ENCODE assay signal across 8 cellular contexts in genomic region chr3:193665370-193665989, GRCh38.
A peak's percentile ranks its signal among the peaks of the same experiment; 100 is the strongest.
DNase-seq lines count a peak whose midpoint lies in the region; ATAC-seq and TF ChIP-seq lines count a peak whose summit lies in the region.

No MANE protein-coding gene starts in this region.

- no peak overlapping the region for H3K4me3 ChIP-seq in aorta (ENCODE audit: low read length in 2 of 2)

- 84 to 88% methylated on average over 1 of the region's 1 CpG for WGBS in aorta, 2 donors

- TF ChIP-seq CTCF in activated B cell treated with CpG ODN at 0.5 μM for 24 hours (IDR thresholded peaks at IDR 0.05), result peak; percentile 95

- intact Hi-C loops in activated B cell treated with CpG ODN at 0.5 μM for 24 hours (cut with micrococcal nuclease), result loop anchor here (1.0 to 10.0 kb wide), 6 partner anchors 111 to 739 kb away; no protein-coding TSS in a partner anchor
- intact Hi-C loops in aorta (cut with DNase I), result loop anchor here in 1 of 2 donors (5.0 to 10.0 kb wide), 2 partner anchors 37 to 649 kb away; no protein-coding TSS in a partner anchor

- H3K9me3 Mint-ChIP-seq in activated B cell treated with CpG ODN at 0.5 μM for 24 hours, result no peaks in the 10 kb centered on the region

- peaks cover 6% of the 10 kb centered on the region for H3K4me1 Mint-ChIP-seq in activated B cell treated with CpG ODN at 0.5 μM for 24 hours

- CTCF ChIA-PET in activated B cell treated with CpG ODN at 0.5 μM for 24 hours (lab: Charles Lee), result interaction anchor here (0.7 to 6.4 kb wide), 25 partner anchors 9 to 681 kb away, joined by 3 to 132 read pairs (median 4); partner anchors contain the start of gene HES1

- ATAC-seq in activated B cell treated with CpG ODN at 0.5 μM for 24 hours (ENCODE audit: low read depth), result no peak
- ATAC-seq in aorta (ENCODE audit: low FRiP score), result no peak

- peaks cover 0 to 4% of the 10 kb centered on the region in 2 donors for H3K36me3 ChIP-seq in aorta (ENCODE audit: control insufficient read depth in 1 of 2, insufficient read depth in 2 of 2, low read length in 1 of 2)

- H3K4me3 Mint-ChIP-seq in activated B cell treated with CpG ODN at 0.5 μM for 24 hours, result no peak overlapping the region

- H3K27me3 Mint-ChIP-seq in activated B cell treated with CpG ODN at 0.5 μM for 24 hours, result no peaks in the 10 kb centered on the region

- no peak overlapping the region for H3K27ac ChIP-seq in aorta (ENCODE audit: low read depth in 1 of 2, low read length in 2 of 2)

- H3K9me3 ChIP-seq in aorta (ENCODE audit: control insufficient read depth, low read length), result no peaks in the 10 kb centered on the region

- H3K27ac Mint-ChIP-seq in activated B cell treated with CpG ODN at 0.5 μM for 24 hours, result no peak overlapping the region

- POLR2A ChIA-PET in activated B cell treated with CpG ODN at 0.5 μM for 24 hours (lab: Charles Lee), result interaction anchor here (1.0 kb wide), 1 partner anchor 650 kb away, joined by 3 read pairs; no protein-coding TSS in a partner anchor

- H3K27me3 ChIP-seq in aorta (ENCODE audit: control insufficient read depth in 1 of 2, insufficient read depth in 2 of 2, low read length in 1 of 2), result no peaks in the 10 kb centered on the region

- H3K36me3 Mint-ChIP-seq in activated B cell treated with CpG ODN at 0.5 μM for 24 hours (ENCODE audit: low read depth), result peaks cover 69% of the 10 kb centered on the region

- peak; percentile 17 for DNase-seq in DMS79 (lab: John Stamatoyannopoulos, UW)
- peak; percentile 62 for DNase-seq in NAMALWA (ENCODE audit: low spot score)
- DNase-seq in activated B cell treated with CpG ODN at 0.5 μM for 24 hours, result no peak
- peak; percentile 47 for DNase-seq in kidney tubule cell (ENCODE audit: low spot score)
- DNase-seq in T-helper 9 cell, result no peak
- no peak for DNase-seq in activated naive CD4-positive, alpha-beta T cell (lab: John Stamatoyannopoulos, UW)
- DNase-seq in aorta, result no peak
- DNase-seq in stimulated activated CD4-positive, alpha-beta T cell treated with anti-CD3 and anti-CD28 coated beads, Interleukin-4, amount 100 ng/mL, for 4 hours, result no peak

- no peaks in the 10 kb centered on the region for H3K4me1 ChIP-seq in aorta (ENCODE audit: control insufficient read depth in 1 of 2, insufficient read depth in 2 of 2, low read length in 2 of 2)

Comparison
In these comparisons a context has a peak if more than half of its experiments do, and no peak if none do; other contexts are left out.
1. DNase-seq: peak in DMS79 (single experiment), NAMALWA (single experiment) and kidney tubule cell (single experiment); none in activated B cell treated with CpG ODN at 0.5 μM for 24 hours (single experiment), T-helper 9 cell (single experiment), activated naive CD4-positive, alpha-beta T cell (0 of 4), aorta (0 of 2) and stimulated activated CD4-positive, alpha-beta T cell treated with anti-CD3 and anti-CD28 coated beads, Interleukin-4, amount 100 ng/mL, for 4 hours (0 of 2).